9 cellular contexts compared by ENCODE assay signal in the genomic region with DNA sequence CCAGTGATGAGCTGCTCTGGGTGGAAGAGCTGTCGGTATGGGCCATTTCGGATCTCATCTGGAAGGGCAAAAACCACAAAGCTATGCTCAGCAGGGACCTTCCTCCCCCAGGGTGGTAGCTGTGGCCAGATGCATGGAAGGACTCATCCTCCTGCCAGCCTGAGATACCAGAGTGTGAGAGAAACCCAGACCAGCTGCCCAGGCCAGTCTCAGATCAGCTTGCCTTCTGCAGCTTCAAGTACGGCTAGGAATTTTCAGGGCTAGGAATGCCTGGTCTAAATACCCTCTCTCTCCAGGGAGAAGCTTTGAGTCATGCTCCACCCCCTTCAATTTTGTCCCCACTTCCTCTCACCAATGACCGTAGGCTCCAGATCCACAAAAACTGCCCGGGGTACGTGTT. TPM values are rescaled to one million over a fixed set of nuclear protein-coding genes. Genes with fewer than 3 reads are reported as not detected.
DNase-seq lines count a peak whose midpoint lies in the region; ATAC-seq and TF ChIP-seq lines count a peak whose summit lies in the region.
"Had no signal": no experiment of that assay in that cellular context is flagged by ENCODE, and none has a peak within 500 bp of the region (broad histone marks: within the 10 kb centered on the region; RNA-seq: fewer than 3 reads in every experiment).

No MANE protein-coding gene starts in this region.

- peaks cover 54 to 85% (median 76%) of the 10 kb centered on the region in 4 donors for H3K4me1 ChIP-seq in esophagus muscularis mucosa
- H3K4me1 ChIP-seq in vagina = peaks cover 79% of the 10 kb centered on the region

- no peaks in the 10 kb centered on the region for H3K9me3 Mint-ChIP-seq in stimulated activated naive CD8-positive, alpha-beta T cell treated with anti-CD3 and anti-CD28 coated beads, Interleukin-15, Interleukin-2, amounts not matched to agents 100 ng/mL and 50 ng/mL, for 24 hours

- intact Hi-C loops in esophagus muscularis mucosa (cut with DNase I) (no loop called here), vagina (cut with DNase I) (no loop called here)

- H3K36me3 ChIP-seq in esophagus muscularis mucosa (peaks cover 7 to 44% (median 34%) of the 10 kb centered on the region in 4 donors), vagina (peaks cover 0 to 14% of the 10 kb centered on the region in 2 donors)

- ATAC-seq in stimulated activated naive CD8-positive, alpha-beta T cell treated with anti-CD3 and anti-CD28 coated beads, Interleukin-15, Interleukin-2, amounts not matched to agents 100 U/mL and 50 U/mL, for 24 hours = no peak

- H3K4me3 ChIP-seq in esophagus muscularis mucosa (peak overlapping the region in 1 of 4 donors; percentile 81), vagina (peak overlapping the region in 1 of 2 donors; percentile 69)

- H3K36me3 Mint-ChIP-seq in stimulated activated naive CD8-positive, alpha-beta T cell treated with anti-CD3 and anti-CD28 coated beads, Interleukin-15, Interleukin-2, amounts not matched to agents 100 ng/mL and 50 ng/mL, for 24 hours (ENCODE audit: low read depth) = peaks cover 52% of the 10 kb centered on the region

- H3K9me3 ChIP-seq in esophagus muscularis mucosa (no peaks in the 10 kb centered on the region), vagina (no peaks in the 10 kb centered on the region)

- H3K4me3 Mint-ChIP-seq in stimulated activated naive CD8-positive, alpha-beta T cell treated with anti-CD3 and anti-CD28 coated beads, Interleukin-15, Interleukin-2, amounts not matched to agents 100 ng/mL and 50 ng/mL, for 24 hours = peak overlapping the region; percentile 87

- no peak for TF ChIP-seq EP300 in esophagus muscularis mucosa (IDR thresholded peaks at IDR 0.05)

- DNase-seq in stimulated activated naive CD8-positive, alpha-beta T cell treated with anti-CD3 and anti-CD28 coated beads, Interleukin-15, Interleukin-2, amounts not matched to agents 100 U/mL and 50 U/mL, for 24 hours = no peak
- DNase-seq in esophagus muscularis mucosa (ENCODE audit: extremely low spot score) = no peak
- no peak for DNase-seq in vagina (ENCODE audit: extremely low spot score in 2 of 2)
- no peak for DNase-seq in NCI-H2107 treated with DMSO at 0.1 percent for 48 hours (lab: John Stamatoyannopoulos, UW; ENCODE audit: unreplicated experiment)
- no peak for DNase-seq in stimulated activated CD4-positive, alpha-beta T cell treated with anti-CD3 and anti-CD28 coated beads, Interleukin-4, amount 100 ng/mL, for 1 hour
- DNase-seq: DND-41, midbrain had no signal

- WGBS in esophagus muscularis mucosa = 82% methylated on average over 5 of the region's 6 CpGs

- H3K27ac Mint-ChIP-seq in stimulated activated naive CD8-positive, alpha-beta T cell treated with anti-CD3 and anti-CD28 coated beads, Interleukin-15, Interleukin-2, amounts not matched to agents 100 ng/mL and 50 ng/mL, for 24 hours = peak overlapping the region; percentile 91

- TF ChIP-seq POLR2A in esophagus muscularis mucosa (IDR thresholded peaks at IDR 0.05; ENCODE audit: low read depth) = no peak
- no peak for TF ChIP-seq POLR2A in vagina (IDR thresholded peaks at IDR 0.05)

- TF ChIP-seq CTCF in esophagus muscularis mucosa (IDR thresholded peaks at IDR 0.05) = no peak
- no peak for TF ChIP-seq CTCF in vagina (IDR thresholded peaks at IDR 0.05)

- H3K4me1 Mint-ChIP-seq in stimulated activated naive CD8-positive, alpha-beta T cell treated with anti-CD3 and anti-CD28 coated beads, Interleukin-15, Interleukin-2, amounts not matched to agents 100 ng/mL and 50 ng/mL, for 24 hours (ENCODE audit: low read depth) = peaks cover 78% of the 10 kb centered on the region

- H3K27me3 ChIP-seq in esophagus muscularis mucosa (no peaks in the 10 kb centered on the region), vagina (no peaks in the 10 kb centered on the region)

- peak overlapping the region; percentile 83 to 89 (median 85) for H3K27ac ChIP-seq in esophagus muscularis mucosa (replicated peaks in 1 of 4)
- H3K27ac ChIP-seq in vagina = peak overlapping the region; percentile 81

- H3K27me3 Mint-ChIP-seq in stimulated activated naive CD8-positive, alpha-beta T cell treated with anti-CD3 and anti-CD28 coated beads, Interleukin-15, Interleukin-2, amounts not matched to agents 100 ng/mL and 50 ng/mL, for 24 hours = no peaks in the 10 kb centered on the region

RNA-seq across cellular contexts. Expression of gene TUBA4B, which starts 1.4 kb away (rescaled TPM):
- total RNA-seq in esophagus muscularis mucosa (not detected), vagina (not detected)
- total RNA-seq: NCI-H460 had no signal

RNA-seq across cellular contexts. Expression of gene TUBA4A, which starts 2.1 kb away (rescaled TPM):
- 100 to 1,000 TPM in 1 of 4 donors, 10 to 100 TPM in 3; 44.2 to 132 (median 74.4) TPM for total RNA-seq in esophagus muscularis mucosa
- 122 TPM for total RNA-seq in vagina

RNA-seq across cellular contexts. Expression of gene STK16, which starts 6.4 kb away (rescaled TPM):
- 10 to 100 TPM; 12.8 to 21.6 (median 16.7) TPM for total RNA-seq in esophagus muscularis mucosa
- total RNA-seq in vagina = 12.8 TPM

RNA-seq across cellular contexts. Expression of gene GLB1L, which starts 6.4 kb away (rescaled TPM):
- 1 to 10 TPM; 3.3 to 6.4 (median 5.6) TPM for total RNA-seq in esophagus muscularis mucosa
- 22.8 TPM for total RNA-seq in vagina

RNA-seq across cellular contexts. Expression of gene ANKZF1, which starts 22.1 kb away (rescaled TPM):
- 10 to 100 TPM; 20.4 to 34.1 (median 27.6) TPM for total RNA-seq in esophagus muscularis mucosa
- 98.7 TPM for total RNA-seq in vagina
